Comparison of ENCODE assay signal across 1 cellular context in genomic region chr1:52142220-52143153, GRCh38.
TF ChIP-seq lines count a peak whose summit lies in the region.

No MANE protein-coding gene starts in this region.

TF ChIP-seq in HepG2, 621 proteins besides CTCF, POLR2A, EP300 and RAD21 (continued from another document and continues in another):
- TF ChIP-seq ARID5B (CRISPR knock-in tag; IDR thresholded peaks at IDR 0.05) (peak; percentile 5; the same call in 1 of the 2 replicates), ZBTB49 (CRISPR knock-in tag; IDR thresholded peaks at IDR 0.05; ENCODE audit: borderline replicate concordance) (no peak), ZNF383 (CRISPR knock-in tag; IDR thresholded peaks at IDR 0.05; ENCODE audit: borderline replicate concordance) (no peak), TMF1 (CRISPR knock-in tag; IDR thresholded peaks at IDR 0.05; ENCODE audit: low read depth) (no peak), SIN3A (IDR thresholded peaks at IDR 0.05; ENCODE audit: borderline replicate concordance, low read depth, low read length) (no peak), ZNF333 (CRISPR knock-in tag; IDR thresholded peaks at IDR 0.05; ENCODE audit: borderline replicate concordance) (no peak; the same call in 1 of the 2 replicates), ZNF543 (CRISPR knock-in tag; IDR thresholded peaks at IDR 0.05) (no peak), SAP130 (CRISPR knock-in tag; IDR thresholded peaks at IDR 0.05; ENCODE audit: low read depth) (peak; percentile 48; the same call in 1 of the 2 replicates), MAX (IDR thresholded peaks at IDR 0.05) (no peak; the same call in 1 of the 2 replicates), ZNF562 (CRISPR knock-in tag; IDR thresholded peaks at IDR 0.05; ENCODE audit: borderline replicate concordance) (no peak), ZNF615 (CRISPR knock-in tag; IDR thresholded peaks at IDR 0.05; ENCODE audit: borderline replicate concordance) (no peak), ZFP36 (IDR thresholded peaks at IDR 0.05; ENCODE audit: borderline replicate concordance, low read depth, low read length, partially characterized antibody) (no peak), ZNF124 (CRISPR knock-in tag; IDR thresholded peaks at IDR 0.05) (no peak), PCBP2 (optimal IDR thresholded peaks at IDR 0.05; ENCODE audit: low read depth, low read length, poor library complexity, severe bottlenecking) (no peak), ESRRA (CRISPR knock-in tag; IDR thresholded peaks at IDR 0.05; ENCODE audit: low read depth) (no peak), NFYB (CRISPR knock-in tag; IDR thresholded peaks at IDR 0.05) (no peak), ZNF530 (CRISPR knock-in tag; IDR thresholded peaks at IDR 0.05; ENCODE audit: low read depth) (no peak), MBNL3 (CRISPR knock-in tag; conservative IDR thresholded peaks at IDR 0.05) (no peak), FOXA1 (IDR thresholded peaks at IDR 0.05) (no peak), FOXA1 (CRISPR knock-in tag; IDR thresholded peaks at IDR 0.05) (no peak; the same call in 1 of the 2 replicates), MIER3 (CRISPR knock-in tag; IDR thresholded peaks at IDR 0.05; ENCODE audit: borderline replicate concordance) (no peak), CBX2 (IDR thresholded peaks at IDR 0.05; ENCODE audit: low read depth, low read length) (no peak), CBX2 (CRISPR knock-in tag; IDR thresholded peaks at IDR 0.05; ENCODE audit: low read depth) (no peak), ZNF501 (CRISPR knock-in tag; IDR thresholded peaks at IDR 0.05) (no peak), THRA (CRISPR knock-in tag; IDR thresholded peaks at IDR 0.05; ENCODE audit: borderline replicate concordance) (no peak), ETV5 (CRISPR knock-in tag; IDR thresholded peaks at IDR 0.05; ENCODE audit: borderline replicate concordance) (no peak; the same call in 1 of the 2 replicates), ERF (CRISPR knock-in tag; IDR thresholded peaks at IDR 0.05) (no peak), ZNF567 (CRISPR knock-in tag; IDR thresholded peaks at IDR 0.05; ENCODE audit: borderline replicate concordance) (no peak), RORA (CRISPR knock-in tag; IDR thresholded peaks at IDR 0.05) (no peak), ZNF644 (CRISPR knock-in tag; IDR thresholded peaks at IDR 0.05; ENCODE audit: low read depth) (no peak), NFKBIZ (CRISPR knock-in tag; IDR thresholded peaks at IDR 0.05) (no peak), HOXD1 (CRISPR knock-in tag; IDR thresholded peaks at IDR 0.05) (no peak), ZNF3 (CRISPR knock-in tag; IDR thresholded peaks at IDR 0.05) (no peak), PTBP1 (IDR thresholded peaks at IDR 0.05; ENCODE audit: low read depth, low read length, poor library complexity, severe bottlenecking) (no peak), BRCA1 (CRISPR knock-in tag; IDR thresholded peaks at IDR 0.05) (no peak), ZNF20 (CRISPR knock-in tag; IDR thresholded peaks at IDR 0.05) (no peak), SRSF4 (IDR thresholded peaks at IDR 0.05; ENCODE audit: low read depth, low read length, poor library complexity, severe bottlenecking) (no peak), NBN (conservative IDR thresholded peaks at IDR 0.05) (no peak), ZNF549 (CRISPR knock-in tag; IDR thresholded peaks at IDR 0.05) (no peak), ETS1 (CRISPR knock-in tag; IDR thresholded peaks at IDR 0.05) (no peak)
- TF ChIP-seq, protein P1, sequence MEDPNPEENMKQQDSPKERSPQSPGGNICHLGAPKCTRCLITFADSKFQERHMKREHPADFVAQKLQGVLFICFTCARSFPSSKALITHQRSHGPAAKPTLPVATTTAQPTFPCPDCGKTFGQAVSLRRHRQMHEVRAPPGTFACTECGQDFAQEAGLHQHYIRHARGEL (CRISPR knock-in tag; IDR thresholded peaks at IDR 0.05) = no peak
- TF ChIP-seq, protein P2, sequence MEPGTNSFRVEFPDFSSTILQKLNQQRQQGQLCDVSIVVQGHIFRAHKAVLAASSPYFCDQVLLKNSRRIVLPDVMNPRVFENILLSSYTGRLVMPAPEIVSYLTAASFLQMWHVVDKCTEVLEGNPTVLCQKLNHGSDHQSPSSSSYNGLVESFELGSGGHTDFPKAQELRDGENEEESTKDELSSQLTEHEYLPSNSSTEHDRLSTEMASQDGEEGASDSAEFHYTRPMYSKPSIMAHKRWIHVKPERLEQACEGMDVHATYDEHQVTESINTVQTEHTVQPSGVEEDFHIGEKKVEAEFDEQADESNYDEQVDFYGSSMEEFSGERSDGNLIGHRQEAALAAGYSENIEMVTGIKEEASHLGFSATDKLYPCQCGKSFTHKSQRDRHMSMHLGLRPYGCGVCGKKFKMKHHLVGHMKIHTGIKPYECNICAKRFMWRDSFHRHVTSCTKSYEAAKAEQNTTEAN (CRISPR knock-in tag; conservative IDR thresholded peaks at IDR 0.05) = 0 out of 2 replicates have a peak, but pooled peaks have one; percentile 7
- TF ChIP-seq, protein P3, sequence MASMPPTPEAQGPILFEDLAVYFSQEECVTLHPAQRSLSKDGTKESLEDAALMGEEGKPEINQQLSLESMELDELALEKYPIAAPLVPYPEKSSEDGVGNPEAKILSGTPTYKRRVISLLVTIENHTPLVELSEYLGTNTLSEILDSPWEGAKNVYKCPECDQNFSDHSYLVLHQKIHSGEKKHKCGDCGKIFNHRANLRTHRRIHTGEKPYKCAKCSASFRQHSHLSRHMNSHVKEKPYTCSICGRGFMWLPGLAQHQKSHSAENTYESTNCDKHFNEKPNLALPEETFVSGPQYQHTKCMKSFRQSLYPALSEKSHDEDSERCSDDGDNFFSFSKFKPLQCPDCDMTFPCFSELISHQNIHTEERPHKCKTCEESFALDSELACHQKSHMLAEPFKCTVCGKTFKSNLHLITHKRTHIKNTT (CRISPR knock-in tag; IDR thresholded peaks at IDR 0.05) = no peak
- TF ChIP-seq, protein P4, sequence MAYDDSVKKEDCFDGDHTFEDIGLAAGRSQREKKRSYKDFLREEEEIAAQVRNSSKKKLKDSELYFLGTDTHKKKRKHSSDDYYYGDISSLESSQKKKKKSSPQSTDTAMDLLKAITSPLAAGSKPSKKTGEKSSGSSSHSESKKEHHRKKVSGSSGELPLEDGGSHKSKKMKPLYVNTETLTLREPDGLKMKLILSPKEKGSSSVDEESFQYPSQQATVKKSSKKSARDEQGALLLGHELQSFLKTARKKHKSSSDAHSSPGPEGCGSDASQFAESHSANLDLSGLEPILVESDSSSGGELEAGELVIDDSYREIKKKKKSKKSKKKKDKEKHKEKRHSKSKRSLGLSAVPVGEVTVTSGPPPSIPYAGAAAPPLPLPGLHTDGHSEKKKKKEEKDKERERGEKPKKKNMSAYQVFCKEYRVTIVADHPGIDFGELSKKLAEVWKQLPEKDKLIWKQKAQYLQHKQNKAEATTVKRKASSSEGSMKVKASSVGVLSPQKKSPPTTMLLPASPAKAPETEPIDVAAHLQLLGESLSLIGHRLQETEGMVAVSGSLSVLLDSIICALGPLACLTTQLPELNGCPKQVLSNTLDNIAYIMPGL (CRISPR knock-in tag; IDR thresholded peaks at IDR 0.05; ENCODE audit: borderline replicate concordance in 1 of 2, low read depth in 1 of 2) = peak; percentile 39 to 83; a peak in 1 of 4 replicates
- TF ChIP-seq, protein P5, sequence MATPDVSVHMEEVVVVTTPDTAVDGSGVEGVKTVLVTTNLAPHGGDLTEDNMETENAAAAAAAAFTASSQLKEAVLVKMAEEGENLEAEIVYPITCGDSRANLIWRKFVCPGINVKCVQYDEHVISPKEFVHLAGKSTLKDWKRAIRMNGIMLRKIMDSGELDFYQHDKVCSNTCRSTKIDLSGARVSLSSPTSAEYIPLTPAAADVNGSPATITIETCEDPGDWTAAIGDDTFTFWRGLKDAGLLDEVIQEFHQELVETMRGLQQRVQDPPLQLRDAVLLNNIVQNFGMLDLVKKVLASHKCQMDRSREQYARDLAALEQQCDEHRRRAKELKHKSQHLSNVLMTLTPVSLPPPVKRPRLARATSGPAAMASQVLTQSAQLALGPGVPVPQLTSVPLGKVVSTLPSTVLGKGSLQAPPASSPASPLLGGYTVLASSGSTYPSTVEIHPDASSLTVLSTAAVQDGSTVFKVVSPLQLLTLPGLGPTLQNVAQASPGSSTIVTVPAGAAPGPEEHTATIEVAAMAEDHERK (CRISPR knock-in tag; IDR thresholded peaks at IDR 0.05; ENCODE audit: low read depth) = no peak
- TF ChIP-seq, protein P6, sequence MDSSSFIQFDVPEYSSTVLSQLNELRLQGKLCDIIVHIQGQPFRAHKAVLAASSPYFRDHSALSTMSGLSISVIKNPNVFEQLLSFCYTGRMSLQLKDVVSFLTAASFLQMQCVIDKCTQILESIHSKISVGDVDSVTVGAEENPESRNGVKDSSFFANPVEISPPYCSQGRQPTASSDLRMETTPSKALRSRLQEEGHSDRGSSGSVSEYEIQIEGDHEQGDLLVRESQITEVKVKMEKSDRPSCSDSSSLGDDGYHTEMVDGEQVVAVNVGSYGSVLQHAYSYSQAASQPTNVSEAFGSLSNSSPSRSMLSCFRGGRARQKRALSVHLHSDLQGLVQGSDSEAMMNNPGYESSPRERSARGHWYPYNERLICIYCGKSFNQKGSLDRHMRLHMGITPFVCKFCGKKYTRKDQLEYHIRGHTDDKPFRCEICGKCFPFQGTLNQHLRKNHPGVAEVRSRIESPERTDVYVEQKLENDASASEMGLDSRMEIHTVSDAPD (CRISPR knock-in tag; IDR thresholded peaks at IDR 0.05) = no peak
- TF ChIP-seq, protein P7, sequence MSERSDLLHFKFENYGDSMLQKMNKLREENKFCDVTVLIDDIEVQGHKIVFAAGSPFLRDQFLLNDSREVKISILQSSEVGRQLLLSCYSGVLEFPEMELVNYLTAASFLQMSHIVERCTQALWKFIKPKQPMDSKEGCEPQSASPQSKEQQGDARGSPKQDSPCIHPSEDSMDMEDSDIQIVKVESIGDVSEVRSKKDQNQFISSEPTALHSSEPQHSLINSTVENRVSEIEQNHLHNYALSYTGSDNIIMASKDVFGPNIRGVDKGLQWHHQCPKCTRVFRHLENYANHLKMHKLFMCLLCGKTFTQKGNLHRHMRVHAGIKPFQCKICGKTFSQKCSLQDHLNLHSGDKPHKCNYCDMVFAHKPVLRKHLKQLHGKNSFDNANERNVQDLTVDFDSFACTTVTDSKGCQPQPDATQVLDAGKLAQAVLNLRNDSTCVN (CRISPR knock-in tag; IDR thresholded peaks at IDR 0.05; ENCODE audit: borderline replicate concordance) = no peak
